In the genomic region with DNA sequence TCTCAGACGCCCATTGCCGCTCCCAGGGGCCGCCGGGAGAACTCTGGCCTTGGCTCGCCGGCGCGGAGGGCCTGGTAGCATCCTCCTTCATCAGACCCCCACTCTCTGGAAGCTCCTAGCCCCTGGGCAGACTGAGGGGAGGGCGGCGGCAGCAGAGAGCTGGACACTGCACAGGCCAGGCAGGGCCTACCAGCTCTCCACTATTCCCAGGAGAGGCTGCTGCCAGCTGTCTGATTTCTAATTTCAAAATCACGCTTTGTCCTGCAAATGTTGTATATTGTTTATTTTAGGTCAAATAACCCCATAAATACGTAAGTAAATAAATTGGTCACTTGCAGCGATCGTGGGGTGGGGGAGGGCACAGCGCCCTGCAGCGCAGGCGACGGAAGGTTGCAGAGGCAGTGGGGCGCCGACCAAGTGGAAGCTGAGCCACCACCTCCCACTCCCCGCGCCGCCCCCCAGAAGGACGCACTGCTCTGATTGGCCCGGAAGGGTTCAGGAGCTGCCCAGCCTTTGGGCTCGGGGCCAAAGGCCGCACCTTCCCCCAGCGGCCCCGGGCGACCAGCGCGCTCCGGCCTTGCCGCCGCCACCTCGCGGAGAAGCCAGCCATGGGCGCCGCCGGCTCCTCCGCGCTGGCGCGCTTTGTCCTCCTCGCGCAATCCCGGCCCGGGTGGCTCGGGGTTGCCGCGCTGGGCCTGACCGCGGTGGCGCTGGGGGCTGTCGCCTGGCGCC, we compare ENCODE assay signal across 8 cellular contexts. TPM values are rescaled to one million over a fixed set of nuclear protein-coding genes. Genes with fewer than 3 reads are reported as not detected.
DNase-seq lines count a peak whose midpoint lies in the region; ATAC-seq lines count a peak whose summit lies in the region.

A gene (plus strand): TSS at position 577 of the 732 bp plus-strand sequence. CDS start 32 bp downstream, at position 609.

- peak within 1 kb of the TSS; percentile 49 for H3K27ac ChIP-seq in layer of hippocampus (ENCODE audit: low read depth, low read length)

- H3K4me1 Mint-ChIP-seq in stimulated activated effector memory CD8-positive, alpha-beta T cell treated with anti-CD3 and anti-CD28 coated beads, Interleukin-12 subunit alpha, Interleukin-12 subunit beta, amount 100 ng/mL, for 72 hours, result no peaks in the 10 kb centered on the region

- ATAC-seq in GM19025 (IDR thresholded peaks at IDR 0.05; ENCODE audit: low read depth, unreplicated experiment), result peak; percentile 74
- peak; percentile 83 for ATAC-seq in HG03432 (IDR thresholded peaks at IDR 0.05; ENCODE audit: unreplicated experiment)
- peak; percentile 38 for ATAC-seq in stimulated activated effector memory CD8-positive, alpha-beta T cell treated with anti-CD3 and anti-CD28 coated beads, Interleukin-12 subunit alpha, Interleukin-12 subunit beta, amount 100 ng/mL, for 72 hours

- no peaks in the 10 kb centered on the region for H3K9me3 Mint-ChIP-seq in stimulated activated effector memory CD8-positive, alpha-beta T cell treated with anti-CD3 and anti-CD28 coated beads, Interleukin-12 subunit alpha, Interleukin-12 subunit beta, amount 100 ng/mL, for 72 hours

- H3K27ac Mint-ChIP-seq in stimulated activated effector memory CD8-positive, alpha-beta T cell treated with anti-CD3 and anti-CD28 coated beads, Interleukin-12 subunit alpha, Interleukin-12 subunit beta, amount 100 ng/mL, for 72 hours, result no peak within 1 kb of the TSS

- no peak within 1 kb of the TSS for H3K4me3 Mint-ChIP-seq in stimulated activated effector memory CD8-positive, alpha-beta T cell treated with anti-CD3 and anti-CD28 coated beads, Interleukin-12 subunit alpha, Interleukin-12 subunit beta, amount 100 ng/mL, for 72 hours

- no peaks in the 10 kb centered on the region for H3K27me3 ChIP-seq in layer of hippocampus (ENCODE audit: control insufficient read depth, insufficient read depth, low read length)

- H3K36me3 Mint-ChIP-seq in stimulated activated effector memory CD8-positive, alpha-beta T cell treated with anti-CD3 and anti-CD28 coated beads, Interleukin-12 subunit alpha, Interleukin-12 subunit beta, amount 100 ng/mL, for 72 hours, result no peaks in the 10 kb centered on the region

- DNase-seq in Ammon's horn (ENCODE audit: low spot score) (peak; percentile 78), NCI-H748 (lab: John Stamatoyannopoulos, UW; ENCODE audit: unreplicated experiment) (peak; percentile 89), cerebellum (ENCODE audit: low spot score) (peak; percentile 90)
- no peak for DNase-seq in stimulated activated effector memory CD8-positive, alpha-beta T cell treated with anti-CD3 and anti-CD28 coated beads, Interleukin-12 subunit alpha, Interleukin-12 subunit beta, amount 100 ng/mL, for 72 hours (ENCODE audit: low spot score in 2 of 2)
- DNase-seq in activated CD8-positive, alpha-beta memory T cell treated with anti-CD3 and anti-CD28 coated beads, Interleukin-2, amount 50 U/mL, for 48 hours, result no peak

RNA-seq across cellular contexts. Expression of the gene that starts here (rescaled TPM):
- total RNA-seq in cerebellum, result 11.3 TPM

Comparison
In these comparisons a context has a peak if more than half of its experiments do, and no peak if none do; other contexts are left out.
1. DNase-seq: peak in Ammon's horn (single experiment), NCI-H748 (single experiment) and cerebellum (single experiment); none in stimulated activated effector memory CD8-positive, alpha-beta T cell treated with anti-CD3 and anti-CD28 coated beads, Interleukin-12 subunit alpha, Interleukin-12 subunit beta, amount 100 ng/mL, for 72 hours (0 of 2) and activated CD8-positive, alpha-beta memory T cell treated with anti-CD3 and anti-CD28 coated beads, Interleukin-2, amount 50 U/mL, for 48 hours (single experiment).
2. Peak in every context shown above with its lines, with median percentiles within 50 percentile points of each other: ATAC-seq.